ENCODE assay signal across 8 cellular contexts in genomic region chr10:110208614-110209398, GRCh38. TPM values are rescaled to one million over a fixed set of nuclear protein-coding genes. Genes with fewer than 3 reads are reported as not detected.
A peak's percentile ranks its signal among the peaks of the same experiment; 100 is the strongest.
DNase-seq lines count a peak whose midpoint lies in the region; ATAC-seq, FAIRE-seq and TF ChIP-seq lines count a peak whose summit lies in the region.

No MANE protein-coding gene starts in this region.

- no peak for TF ChIP-seq POLR2A in H1 (IDR thresholded peaks at IDR 0.05; ENCODE audit: control extremely low read depth in 1 of 2, low read depth in 2 of 2, low read length in 2 of 2)

- ATAC-seq in WTC11 (no peak), thoracic aorta (ENCODE audit: insufficient number of reproducible peaks, low FRiP score, low read depth) (no peak), GM18858 (IDR thresholded peaks at IDR 0.05; ENCODE audit: unreplicated experiment) (no peak), GM19467 (IDR thresholded peaks at IDR 0.05; ENCODE audit: unreplicated experiment) (no peak)

- H3K9me3 ChIP-seq in H1 (ENCODE audit: insufficient read depth in 2 of 2, low read depth in 1 of 2, low read length in 1 of 2): no peaks in the 10 kb centered on the region
- H3K9me3 ChIP-seq in thoracic aorta: no peaks in the 10 kb centered on the region

- CTCF ChIA-PET in WTC11 (lab: Charles Lee): interaction anchor here (0.6 to 3.5 kb wide), 15 partner anchors 11 to 325 kb away, joined by 3 to 69 read pairs (median 5); partner anchors contain the start of gene SMNDC1
- CTCF ChIA-PET in H1 (lab: Charles Lee; ENCODE audit: partially characterized antibody): interaction anchor here (1.0 to 14.0 kb wide), 16 partner anchors 9 to 325 kb away, joined by 3 to 333 read pairs (median 5); no protein-coding TSS in a partner anchor

- H2BK20ac ChIP-seq in H1 (ENCODE audit: low read length): no peak overlapping the region

- H3K9me3 Mint-ChIP-seq in WTC11 (no peaks in the 10 kb centered on the region), mesothelial cell of epicardium (no peaks in the 10 kb centered on the region)

- peak overlapping the region; percentile 91 for H3K4me3 Mint-ChIP-seq in WTC11
- peak overlapping the region; percentile 97 for H3K4me3 Mint-ChIP-seq in mesothelial cell of epicardium

- peaks cover 26% of the 10 kb centered on the region for H3K23me2 ChIP-seq in H1 (ENCODE audit: low read depth, low read length)

- DNase-seq in COLO668 (lab: John Stamatoyannopoulos, UW; ENCODE audit: unreplicated experiment) (peak; percentile 40), HT1080 (ENCODE audit: low read depth) (peak; percentile 49), WTC11 (ENCODE audit: low spot score) (no peak), H1 (ENCODE audit: low read depth in 1 of 2, low spot score in 2 of 2) (no peak), mesothelial cell of epicardium (ENCODE audit: low spot score in 2 of 2, unreplicated experiment in 2 of 2) (no peak), thoracic aorta (ENCODE audit: low spot score) (no peak)

- H3K27me3 ChIP-seq in H1 (replicated peaks in 1 of 4; ENCODE audit: control insufficient read depth in 3 of 4, extremely low read depth in 1 of 4, insufficient read depth in 3 of 4, low read length in 3 of 4) (peaks cover 20 to 81% (median 57%) of the 10 kb centered on the region in 4 experiments), thoracic aorta (replicated peaks; ENCODE audit: insufficient read depth) (no peaks in the 10 kb centered on the region)

- TF ChIP-seq CTCF in WTC11 (IDR thresholded peaks at IDR 0.05): no peak
- no peak for TF ChIP-seq CTCF in H1 (IDR thresholded peaks at IDR 0.05; ENCODE audit: control extremely low read depth in 1 of 3, insufficient read depth in 1 of 3, low read depth in 1 of 3, low read length in 3 of 3)
- no peak for TF ChIP-seq CTCF in mesothelial cell of epicardium (IDR thresholded peaks at IDR 0.05; ENCODE audit: unreplicated experiment)
- no peak for TF ChIP-seq CTCF in thoracic aorta (IDR thresholded peaks at IDR 0.05)

- 3% methylated on average over 32 of the region's 44 CpGs; no CpG with 5 or more reads in 1 of the 2 experiments for WGBS in H1 (ENCODE audit: extremely low coverage in 1 of 2, insufficient coverage in 1 of 2, insufficient read length in 1 of 2, insufficient replicate concordance in 2 of 2, low coverage in 1 of 2, low lambda C conversion rate in 2 of 2, missing lambda C conversion rate in 1 of 2), 2 experiments

- no peak overlapping the region for H4K91ac ChIP-seq in H1 (replicated peaks; ENCODE audit: insufficient read length, low read length)

- POLR2A ChIA-PET in WTC11 (lab: Charles Lee) (interaction anchor here (0.7 to 4.3 kb wide), 9 partner anchors 16 to 290 kb away, joined by 3 to 101 read pairs (median 9); partner anchors contain the start of genes ADD3 and SMNDC1), H1 (lab: Charles Lee; ENCODE audit: partially characterized antibody) (interaction anchor here (1.0 to 8.5 kb wide), 10 partner anchors 9 to 285 kb away, joined by 3 to 121 read pairs (median 5); no protein-coding TSS in a partner anchor)

- H3K36me3 ChIP-seq in H1 (ENCODE audit: control insufficient read depth in 2 of 4, insufficient read depth in 4 of 4, low read length in 3 of 4) (no peaks in the 10 kb centered on the region), thoracic aorta (no peaks in the 10 kb centered on the region)

- H4K20me1 ChIP-seq in H1 (replicated peaks in 1 of 2; ENCODE audit: control insufficient read depth in 1 of 2, insufficient read depth in 2 of 2, low read length in 2 of 2): peaks cover 0 to 3% of the 10 kb centered on the region in 2 experiments

- no peak for FAIRE-seq in H1 (lab: Jason Lieb, UNC)

- H3K4me2 ChIP-seq in H1 (ENCODE audit: insufficient read depth in 1 of 2, low read depth in 2 of 2, low read length in 2 of 2): peak overlapping the region; percentile 100

- H3K27me3 Mint-ChIP-seq in WTC11 (ENCODE audit: low read depth) (peaks cover 86% of the 10 kb centered on the region), mesothelial cell of epicardium (ENCODE audit: low read depth) (peaks cover 10% of the 10 kb centered on the region)

- no peak overlapping the region for H2BK120ac ChIP-seq in H1 (replicated peaks; ENCODE audit: low read depth, low read length)

- H3K4me3 ChIP-seq in H1 (ENCODE audit: extremely low read depth in 1 of 4, insufficient read depth in 2 of 4, low read depth in 3 of 4, low read length in 4 of 4): peak overlapping the region; percentile 61 to 79 (median 75)
- peak overlapping the region; percentile 93 for H3K4me3 ChIP-seq in thoracic aorta

- no peak overlapping the region for H4K5ac ChIP-seq in H1 (ENCODE audit: insufficient read length, low read depth, low read length)

- TF ChIP-seq EP300 in H1 (IDR thresholded peaks at IDR 0.05; ENCODE audit: borderline replicate concordance in 1 of 2, low read depth in 2 of 2, low read length in 2 of 2): no peak

- H3K4me1 Mint-ChIP-seq in WTC11: peaks cover 43% of the 10 kb centered on the region
- peaks cover 11% of the 10 kb centered on the region for H3K4me1 Mint-ChIP-seq in mesothelial cell of epicardium

- H4K8ac ChIP-seq in H1 (ENCODE audit: extremely low read depth, insufficient read depth, low read length): no peak overlapping the region; the same call in none of the 2 replicates

- H3K27ac ChIP-seq in H1 (ENCODE audit: low read depth, low read length): no peak overlapping the region
- peak overlapping the region; percentile 86 to 99 for H3K27ac ChIP-seq in thoracic aorta

- peak overlapping the region; percentile 94 for H2BK12ac ChIP-seq in H1 (ENCODE audit: low read depth, low read length)

- H3K79me1 ChIP-seq in H1 (ENCODE audit: low read depth, low read length): no peaks in the 10 kb centered on the region

- peak overlapping the region; percentile 1; the same call in 1 of the 2 replicates for H2BK15ac ChIP-seq in H1 (ENCODE audit: low read length)

- no peak overlapping the region; the same call in 1 of the 2 replicates for H2AK5ac ChIP-seq in H1 (ENCODE audit: low read depth, low read length)

- no peak overlapping the region for H3K56ac ChIP-seq in H1 (replicated peaks; ENCODE audit: insufficient read length, low read depth, low read length)

- H3K79me2 ChIP-seq in H1 (ENCODE audit: control insufficient read depth in 1 of 2, insufficient read depth in 2 of 2, low read length in 2 of 2): no peaks in the 10 kb centered on the region

- no peak overlapping the region for H3K23ac ChIP-seq in H1 (ENCODE audit: insufficient read length)

- TF ChIP-seq RAD21 in H1 (IDR thresholded peaks at IDR 0.05 in 1 of 2, conservative IDR thresholded peaks at IDR 0.05 in 1 of 2; ENCODE audit: low read depth in 2 of 2, low read length in 2 of 2): no peak

- H3K14ac ChIP-seq in H1 (ENCODE audit: insufficient read length): no peak overlapping the region

- H3K4ac ChIP-seq in H1 (replicated peaks; ENCODE audit: insufficient read length, low read depth, low read length): no peak overlapping the region

- peak overlapping the region; percentile 34 for H3K18ac ChIP-seq in H1 (ENCODE audit: extremely low read depth, low read length)

- H3K9ac ChIP-seq in H1 (replicated peaks in 1 of 4; ENCODE audit: extremely low read depth in 1 of 4, low read depth in 3 of 4, low read length in 3 of 4): peak overlapping the region in 3 of 4 experiments; percentile 36 to 64 (median 38); a peak in 5 of 7 replicates

- H2AFZ ChIP-seq in H1 (ENCODE audit: low read length): no peak overlapping the region; the same call in 1 of the 2 replicates

- H3K27ac Mint-ChIP-seq in WTC11: peak overlapping the region; percentile 61; the same call in 1 of the 2 replicates
- peak overlapping the region; percentile 95 for H3K27ac Mint-ChIP-seq in mesothelial cell of epicardium

- no peaks in the 10 kb centered on the region for H3K36me3 Mint-ChIP-seq in WTC11
- peaks cover 1% of the 10 kb centered on the region for H3K36me3 Mint-ChIP-seq in mesothelial cell of epicardium

- peaks cover 6 to 25% (median 15%) of the 10 kb centered on the region in 4 experiments; a peak in 6 of 7 replicates for H3K4me1 ChIP-seq in H1 (replicated peaks in 1 of 4; ENCODE audit: control insufficient read depth in 3 of 4, insufficient read depth in 4 of 4, low read length in 3 of 4)
- H3K4me1 ChIP-seq in thoracic aorta (ENCODE audit: control insufficient read depth in 1 of 2, low read depth in 2 of 2): peaks cover 15 to 32% of the 10 kb centered on the region in 2 donors

- H2BK5ac ChIP-seq in H1 (ENCODE audit: low read depth, low read length): no peak overlapping the region

TF ChIP-seq in H1, 55 proteins besides CTCF, POLR2A, EP300 and RAD21:
- TF ChIP-seq RNF2 (IDR thresholded peaks at IDR 0.05; ENCODE audit: borderline replicate concordance, low read depth, low read length, missing control alignments, poor library complexity, severe bottlenecking) (peak; percentile 70), EZH2 (IDR thresholded peaks at IDR 0.05; ENCODE audit: low read depth, low read length, severe bottlenecking) (peak; percentile 58), KDM1A (IDR thresholded peaks at IDR 0.05; ENCODE audit: borderline replicate concordance, low read length) (no peak)

RNA-seq across cellular contexts. Expression of gene MXI1, which starts 1.4 kb away (rescaled TPM):
- 12.7 and 18.5 TPM in 2 replicates for total RNA-seq in HT1080 (2014; rRNA removed; shearing (Covaris generic))
- 19.8 and 24.8 TPM in 2 replicates for polyA plus RNA-seq in HT1080 (2015; cell fraction: cytosol; rRNA removed)
- 12.7 and 16.3 TPM in 2 replicates for polyA plus RNA-seq in HT1080 (2015; cell fraction: nucleus; rRNA removed)
- 16.6 to 23.9 TPM (median 21.6 TPM) in 3 replicates for total RNA-seq in WTC11 (2021)
- 8.8 and 10.3 TPM in 2 replicates for total RNA-seq in H1 (2021; fragmentation: NEBNext Ultra II Directional; extraction: Animal tissue kit (Norgen Biotek cat#: 25700))
- 3.9 and 5.7 TPM in 2 replicates for polyA plus RNA-seq in H1 (2011; rRNA removed)
- 4.8 TPM for polyA plus RNA-seq in H1 (2011; cell fraction: cytosol; rRNA removed)
- 9.1 TPM for polyA plus RNA-seq in H1 (2011; cell fraction: nucleus; rRNA removed)
- 6.4 to 13.7 TPM (median 11.0 TPM) in 4 replicates for polyA plus RNA-seq in H1 (2012, experiment 1 of 2)
- 1.5 TPM for polyA plus RNA-seq in H1 (2012, experiment 2 of 2)
- polyA plus RNA-seq in H1 (2013, experiment 1 of 2): 9.0 TPM
- polyA plus RNA-seq in H1 (2013, experiment 2 of 2): 8.6 TPM
- polyA minus RNA-seq in H1 (2011; rRNA and poly(A)+ RNA removed): 8.1 and 8.2 TPM in 2 replicates
- 8.2 TPM for polyA minus RNA-seq in H1 (2011; cell fraction: cytosol; rRNA and poly(A)+ RNA removed)
- 14.6 TPM for polyA minus RNA-seq in H1 (2011; cell fraction: nucleus; rRNA and poly(A)+ RNA removed)
- total RNA-seq in mesothelial cell of epicardium: 28.3 to 32.7 TPM (median 30.6 TPM) in 3 replicates
- 10 to 100 TPM; 87.7 to 92.8 TPM for total RNA-seq in thoracic aorta

Comparison
In these comparisons a context has a peak if more than half of its experiments do, and no peak if none do; other contexts are left out.
1. DNase-seq: peak in COLO668 (single experiment) and HT1080 (single experiment); none in WTC11 (single experiment), H1 (0 of 2), mesothelial cell of epicardium (0 of 2) and thoracic aorta (single experiment).